Comparison of ENCODE assay signal across 1 cellular context in the genomic region with DNA sequence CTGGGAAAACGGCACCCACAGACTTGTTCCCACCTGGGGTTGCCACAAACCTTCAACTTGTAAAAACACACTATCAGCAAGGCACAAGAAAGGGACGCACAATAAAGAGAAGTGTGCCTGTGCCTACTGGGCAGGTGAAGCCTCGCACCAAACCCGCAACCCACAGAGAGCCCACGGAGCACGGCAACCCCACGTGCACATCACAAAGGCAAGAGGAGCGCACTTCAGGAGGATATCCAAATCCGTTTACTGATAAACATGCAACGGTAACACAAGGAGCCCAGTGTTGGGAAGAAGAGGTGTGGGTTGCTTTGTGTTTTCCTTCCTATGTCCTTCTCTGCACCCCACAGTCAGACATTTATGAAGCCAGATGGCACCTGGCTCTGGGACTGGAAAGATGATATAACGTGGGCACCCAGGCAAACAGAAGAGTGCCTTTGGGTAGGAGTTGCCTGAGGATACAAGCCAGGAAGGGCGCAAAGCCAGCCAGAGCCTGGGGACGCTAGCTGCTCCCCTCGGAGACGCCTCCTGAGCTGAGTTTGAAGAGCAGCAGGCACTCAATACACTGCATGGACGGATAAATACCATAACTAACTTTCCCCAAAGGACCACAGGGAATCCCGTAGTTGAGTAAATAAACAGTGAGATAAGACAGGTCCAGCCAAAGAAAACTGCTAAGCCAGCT.
TF ChIP-seq lines count a peak whose summit lies in the region.

No MANE protein-coding gene starts in this region.

TF ChIP-seq in HEK293, 187 proteins besides CTCF, POLR2A, EP300 and RAD21:
- TF ChIP-seq ZNF664 (tag by site-specific recombination; IDR thresholded peaks at IDR 0.05) (no peak), SCRT1 (tag by site-specific recombination; IDR thresholded peaks at IDR 0.05; ENCODE audit: borderline replicate concordance) (no peak), ZIC2 (tag by site-specific recombination; IDR thresholded peaks at IDR 0.05) (peak; percentile 86), ZNF555 (tag by site-specific recombination; conservative IDR thresholded peaks at IDR 0.05) (no peak), FEZF1 (tag by site-specific recombination; IDR thresholded peaks at IDR 0.05) (0 out of 2 replicates have a peak, but pooled peaks have one; percentile 32), TRIM28 (IDR thresholded peaks at IDR 0.05; ENCODE audit: borderline replicate concordance, low read length) (peak; percentile 93), ZNF768 (tag by site-specific recombination; IDR thresholded peaks at IDR 0.05) (no peak), ZNF174 (tag by site-specific recombination; IDR thresholded peaks at IDR 0.05) (no peak), TCF7L2 (IDR thresholded peaks at IDR 0.05; ENCODE audit: borderline replicate concordance, low read depth, low read length) (peak; percentile 89; the same call in 1 of the 2 replicates), HOXD13 (CRISPR knock-in tag; IDR thresholded peaks at IDR 0.05; ENCODE audit: borderline replicate concordance) (peak; percentile 2)
- TF ChIP-seq, protein P1, sequence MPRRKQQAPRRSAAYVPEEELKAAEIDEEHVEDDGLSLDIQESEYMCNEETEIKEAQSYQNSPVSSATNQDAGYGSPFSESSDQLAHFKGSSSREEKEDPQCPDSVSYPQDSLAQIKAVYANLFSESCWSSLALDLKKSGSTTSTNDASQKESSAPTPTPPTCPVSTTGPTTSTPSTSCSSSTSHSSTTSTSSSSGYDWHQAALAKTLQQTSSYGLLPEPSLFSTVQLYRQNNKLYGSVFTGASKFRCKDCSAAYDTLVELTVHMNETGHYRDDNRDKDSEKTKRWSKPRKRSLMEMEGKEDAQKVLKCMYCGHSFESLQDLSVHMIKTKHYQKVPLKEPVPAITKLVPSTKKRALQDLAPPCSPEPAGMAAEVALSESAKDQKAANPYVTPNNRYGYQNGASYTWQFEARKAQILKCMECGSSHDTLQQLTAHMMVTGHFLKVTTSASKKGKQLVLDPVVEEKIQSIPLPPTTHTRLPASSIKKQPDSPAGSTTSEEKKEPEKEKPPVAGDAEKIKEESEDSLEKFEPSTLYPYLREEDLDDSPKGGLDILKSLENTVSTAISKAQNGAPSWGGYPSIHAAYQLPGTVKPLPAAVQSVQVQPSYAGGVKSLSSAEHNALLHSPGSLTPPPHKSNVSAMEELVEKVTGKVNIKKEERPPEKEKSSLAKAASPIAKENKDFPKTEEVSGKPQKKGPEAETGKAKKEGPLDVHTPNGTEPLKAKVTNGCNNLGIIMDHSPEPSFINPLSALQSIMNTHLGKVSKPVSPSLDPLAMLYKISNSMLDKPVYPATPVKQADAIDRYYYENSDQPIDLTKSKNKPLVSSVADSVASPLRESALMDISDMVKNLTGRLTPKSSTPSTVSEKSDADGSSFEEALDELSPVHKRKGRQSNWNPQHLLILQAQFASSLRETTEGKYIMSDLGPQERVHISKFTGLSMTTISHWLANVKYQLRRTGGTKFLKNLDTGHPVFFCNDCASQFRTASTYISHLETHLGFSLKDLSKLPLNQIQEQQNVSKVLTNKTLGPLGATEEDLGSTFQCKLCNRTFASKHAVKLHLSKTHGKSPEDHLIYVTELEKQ (tag by site-specific recombination; IDR thresholded peaks at IDR 0.05; ENCODE audit: borderline replicate concordance), result no peak
